Comparison of ENCODE assay signal across 3 cellular contexts in genomic region chrX:54866606-54867005, GRCh38.
TF ChIP-seq lines count a peak whose summit lies in the region.

No MANE protein-coding gene starts in this region.

TF ChIP-seq in A549, 52 proteins besides CTCF, POLR2A, EP300 and RAD21:
- TF ChIP-seq MYC (IDR thresholded peaks at IDR 0.05; ENCODE audit: borderline replicate concordance, low read length) (no peak), MAFK (IDR thresholded peaks at IDR 0.05; ENCODE audit: partially characterized antibody) (peak; percentile 83), BHLHE40 (IDR thresholded peaks at IDR 0.05; ENCODE audit: low read depth, low read length) (no peak), FOSB (CRISPR knock-in tag; IDR thresholded peaks at IDR 0.05) (no peak)

TF ChIP-seq in IMR-90, 13 proteins besides CTCF, POLR2A, EP300 and RAD21:
- TF ChIP-seq BHLHE40 (IDR thresholded peaks at IDR 0.05; ENCODE audit: low read depth, low read length), result no peak
- no peak for TF ChIP-seq RCOR1 (IDR thresholded peaks at IDR 0.05; ENCODE audit: insufficient replicate concordance, low read length)
- TF ChIP-seq MAFK (IDR thresholded peaks at IDR 0.05; ENCODE audit: low read depth, low read length), result peak; percentile 96

TF ChIP-seq in K562, 482 proteins besides CTCF, POLR2A, EP300 and RAD21:
- no peak for TF ChIP-seq ZNF655 (CRISPR knock-in tag; IDR thresholded peaks at IDR 0.05)
- peak; percentile 77 for TF ChIP-seq MAFK (IDR thresholded peaks at IDR 0.05; ENCODE audit: low read length)
- TF ChIP-seq LARP7 (IDR thresholded peaks at IDR 0.05), result no peak
- peak; percentile 87 for TF ChIP-seq ZNF316 (IDR thresholded peaks at IDR 0.05)
- TF ChIP-seq ATF4 (CRISPR knock-in tag; IDR thresholded peaks at IDR 0.05), result no peak
- TF ChIP-seq NR4A1 (CRISPR knock-in tag; IDR thresholded peaks at IDR 0.05), result no peak
- TF ChIP-seq NR4A1 (tag; IDR thresholded peaks at IDR 0.05), result no peak
- no peak for TF ChIP-seq ZNF212 (CRISPR knock-in tag; IDR thresholded peaks at IDR 0.05)
- TF ChIP-seq ZNF644 (tag; IDR thresholded peaks at IDR 0.05; ENCODE audit: low read depth), result no peak
- TF ChIP-seq MAFF (IDR thresholded peaks at IDR 0.05; ENCODE audit: low read length), result peak; percentile 72
- TF ChIP-seq MAFG (tag; conservative IDR thresholded peaks at IDR 0.05), result peak; percentile 68
- TF ChIP-seq C11orf30 (IDR thresholded peaks at IDR 0.05; ENCODE audit: low read depth), result peak; percentile 61
